Comparison of ENCODE assay signal across 12 cellular contexts in genomic region chr1:7109901-7110300, GRCh38.
DNase-seq lines count a peak whose midpoint lies in the region; TF ChIP-seq lines count a peak whose summit lies in the region.
"Had no signal": no experiment of that assay in that cellular context is flagged by ENCODE, and none has a peak within 500 bp of the region (broad histone marks: within the 10 kb centered on the region; RNA-seq: fewer than 3 reads in every experiment).

No MANE protein-coding gene starts in this region.

- intact Hi-C loops in mammary epithelial cell (cut with micrococcal nuclease) (loop anchor here (1.0 kb wide), 1 partner anchor 40 kb away; no protein-coding TSS in a partner anchor), MCF 10A (cut with micrococcal nuclease) (no loop called here)

- DNase-seq in mammary epithelial cell, result peak; percentile 35
- DNase-seq in MCF 10A (ENCODE audit: unreplicated experiment), result no peak
- peak; percentile 60 for DNase-seq in RWPE1 (ENCODE audit: low spot score)
- no peak for DNase-seq in epithelial cell of proximal tubule (ENCODE audit: low read depth)
- DNase-seq in stimulated activated CD4-positive, alpha-beta T cell treated with anti-CD3 and anti-CD28 coated beads, Interleukin-2, amount 100 ng/mL, for 24 hours, result no peak
- DNase-seq in GM19240 (ENCODE audit: insufficient read length, low spot score), result no peak
- DNase-seq in activated effector memory CD4-positive, alpha-beta T cell treated with anti-CD3 and anti-CD28 coated beads, Interleukin-2, amount 50 U/mL, for 16 hours, result no peak
- DNase-seq: BE2C; CD4-positive, alpha-beta memory T cell; NCI-H1105 treated with DMSO at 0.1 percent for 48 hours; NCI-H187; SIG-M5 had no signal

- BruUV-seq in mammary epithelial cell (replicated peaks; lab: Mats Ljungman, UMichigan), result no TSS peak
- no TSS peak for BruUV-seq in MCF 10A (replicated peaks; lab: Mats Ljungman, UMichigan)

- peak overlapping the region; percentile 47 for H2AFZ ChIP-seq in mammary epithelial cell (ENCODE audit: low read depth, low read length)

- H3K4me1 Mint-ChIP-seq in MCF 10A (ENCODE audit: insufficient read depth, unreplicated experiment), result no peaks in the 10 kb centered on the region
- H3K4me1 Mint-ChIP-seq: CD4-positive, alpha-beta memory T cell had no signal

- H3K27me3 ChIP-seq in mammary epithelial cell (ENCODE audit: insufficient read depth, low read length), result no peaks in the 10 kb centered on the region
- H3K27me3 ChIP-seq: BE2C had no signal

- H3K27ac ChIP-seq in mammary epithelial cell (ENCODE audit: insufficient read depth, low read depth, low read length), result peak overlapping the region; percentile 64
- H3K27ac ChIP-seq in RWPE1, result peak overlapping the region; percentile 82

- TF ChIP-seq CTCF in mammary epithelial cell (conservative IDR thresholded peaks at IDR 0.05 in 1 of 2, IDR thresholded peaks at IDR 0.05 in 1 of 2; ENCODE audit: extremely low read depth in 1 of 2, insufficient read depth in 1 of 2, low read depth in 1 of 2, low read length in 2 of 2) (no peak), MCF 10A (IDR thresholded peaks at IDR 0.05; ENCODE audit: unreplicated experiment) (no peak), RWPE1 (conservative IDR thresholded peaks at IDR 0.05; ENCODE audit: low read depth) (no peak), epithelial cell of proximal tubule (conservative IDR thresholded peaks at IDR 0.05; ENCODE audit: low read depth, low read length) (no peak)

- no peaks in the 10 kb centered on the region for H3K36me3 ChIP-seq in mammary epithelial cell (ENCODE audit: insufficient read depth, low read length)
- H3K36me3 ChIP-seq: BE2C had no signal

- H3K9ac ChIP-seq in mammary epithelial cell (ENCODE audit: insufficient read depth, low read length), result peak overlapping the region; percentile 58

- no peaks in the 10 kb centered on the region for H3K9me3 Mint-ChIP-seq in MCF 10A (ENCODE audit: unreplicated experiment)

- in situ Hi-C loops in mammary epithelial cell (cut with MboI; ENCODE audit: low sequenced_read_pairs in 2 of 2), result no loop called here

- no peaks in the 10 kb centered on the region for H3K9me3 ChIP-seq in mammary epithelial cell (replicated peaks; ENCODE audit: insufficient read depth, low read length)
- H3K9me3 ChIP-seq: BE2C had no signal

- H3K4me3 Mint-ChIP-seq in MCF 10A (ENCODE audit: unreplicated experiment), result no peak overlapping the region
- H3K4me3 Mint-ChIP-seq: CD4-positive, alpha-beta memory T cell had no signal

- dilution Hi-C loops in mammary epithelial cell (cut with HindIII; ENCODE audit: low sequenced_read_pairs), result no loop called here

- peak overlapping the region; percentile 58 for H3K4me2 ChIP-seq in mammary epithelial cell (ENCODE audit: insufficient read depth, low read depth, low read length)

- no peaks in the 10 kb centered on the region for H4K20me1 ChIP-seq in mammary epithelial cell (ENCODE audit: insufficient read depth, low read length)

- POLR2A ChIA-PET in MCF 10A (lab: Yijun Ruan, JAX) (no interaction called here), RWPE1 (lab: Yijun Ruan, JAX; ENCODE audit: low non-redundant PET) (no interaction called here)

- WGBS in mammary epithelial cell (ENCODE audit: low coverage, missing lambda C conversion rate), result 0% methylated on average over 2 of the region's 3 CpGs

- CTCF ChIA-PET in mammary epithelial cell (lab: Charles Lee; ENCODE audit: low non-redundant PET), result no interaction called here
- CTCF ChIA-PET in MCF 10A (lab: Yijun Ruan, JAX), result no interaction called here
- CTCF ChIA-PET in RWPE1 (lab: Yijun Ruan, JAX), result interaction anchor here (1.1 kb wide), 1 partner anchor 67 kb away, joined by 3 read pairs; no protein-coding TSS in a partner anchor

- H3K79me2 ChIP-seq in mammary epithelial cell (ENCODE audit: insufficient read depth, low read length), result no peaks in the 10 kb centered on the region

- no peaks in the 10 kb centered on the region for H3K27me3 Mint-ChIP-seq in MCF 10A (ENCODE audit: insufficient read depth, unreplicated experiment)

- H3K4me1 ChIP-seq in mammary epithelial cell (ENCODE audit: insufficient read depth, low read length), result peaks cover 24% of the 10 kb centered on the region

- H3K4me3 ChIP-seq in mammary epithelial cell (replicated peaks in 1 of 3; ENCODE audit: insufficient read depth in 1 of 3, low read depth in 2 of 3, low read length in 3 of 3) (no peak overlapping the region), epithelial cell of proximal tubule (ENCODE audit: low read depth, low read length) (peak overlapping the region; percentile 20)

- no peak overlapping the region for H3K27ac Mint-ChIP-seq in MCF 10A (ENCODE audit: low read depth, unreplicated experiment)

- no peaks in the 10 kb centered on the region for H3K36me3 Mint-ChIP-seq in MCF 10A (ENCODE audit: insufficient read depth, unreplicated experiment)
- H3K36me3 Mint-ChIP-seq: CD4-positive, alpha-beta memory T cell had no signal

Comparison
In these comparisons a context has a peak if more than half of its experiments do, and no peak if none do; other contexts are left out.
1. DNase-seq: peak in mammary epithelial cell (single experiment) and RWPE1 (single experiment); none in MCF 10A (single experiment), epithelial cell of proximal tubule (single experiment), stimulated activated CD4-positive, alpha-beta T cell treated with anti-CD3 and anti-CD28 coated beads, Interleukin-2, amount 100 ng/mL, for 24 hours (0 of 2), GM19240 (single experiment) and activated effector memory CD4-positive, alpha-beta T cell treated with anti-CD3 and anti-CD28 coated beads, Interleukin-2, amount 50 U/mL, for 16 hours (single experiment).